Comparison of ENCODE assay signal across 19 cellular contexts in genomic region chr20:5722927-5723326, GRCh38. TPM values are rescaled to one million over a fixed set of nuclear protein-coding genes. Genes with fewer than 3 reads are reported as not detected.
DNase-seq lines count a peak whose midpoint lies in the region; ATAC-seq lines count a peak whose summit lies in the region.
"Had no signal": no experiment of that assay in that cellular context is flagged by ENCODE, and none has a peak within 500 bp of the region (broad histone marks: within the 10 kb centered on the region; RNA-seq: fewer than 3 reads in every experiment).

No MANE protein-coding gene starts in this region.

- peak; percentile 77 for ATAC-seq in stimulated activated naive CD8-positive, alpha-beta T cell treated with anti-CD3 and anti-CD28 coated beads, Interleukin-15, amount 100 ng/mL, for 72 hours
- ATAC-seq in GM18868 (IDR thresholded peaks at IDR 0.05; ENCODE audit: unreplicated experiment) = no peak
- ATAC-seq in HG03097 (IDR thresholded peaks at IDR 0.05; ENCODE audit: low FRiP score, unreplicated experiment) = no peak
- ATAC-seq: GM12878, K562 had no signal

- H3K4me1 Mint-ChIP-seq in immature natural killer cell = no peaks in the 10 kb centered on the region
- peaks cover 32% of the 10 kb centered on the region for H3K4me1 Mint-ChIP-seq in stimulated activated naive CD8-positive, alpha-beta T cell treated with anti-CD3 and anti-CD28 coated beads, Interleukin-15, amount 100 ng/mL, for 72 hours

- peaks cover 0 to 6% (median 0%) of the 10 kb centered on the region in 6 donors for H3K9me3 Mint-ChIP-seq in immature natural killer cell
- H3K9me3 Mint-ChIP-seq in stimulated activated naive CD8-positive, alpha-beta T cell treated with anti-CD3 and anti-CD28 coated beads, Interleukin-15, amount 100 ng/mL, for 72 hours = peaks cover 0 to 6% of the 10 kb centered on the region in 2 donors

- peak; percentile 43 for DNase-seq in activated gamma-delta T cell treated with Interleukin-2 at 50 U/mL for 16 hours
- DNase-seq in activated gamma-delta T cell (lab: John Stamatoyannopoulos, UW) = no peak
- DNase-seq in activated gamma-delta T cell treated with anti-CD3 and anti-CD28 coated beads, Interleukin-2, amount 50 U/mL, for 16 hours (ENCODE audit: low read depth) = peak; percentile 13
- peak; percentile 4 to 22 (median 11) for DNase-seq in immature natural killer cell
- DNase-seq in stimulated activated naive CD8-positive, alpha-beta T cell treated with anti-CD3 and anti-CD28 coated beads, Interleukin-15, amount 100 ng/mL, for 72 hours = peak in 1 of 2 donors; percentile 28
- DNase-seq in HuH-7 (ENCODE audit: low spot score) = no peak
- DNase-seq: AML-193, DND-41, GDM1, GM23248, HCEC 1CT, NCI-H1417, NCI-H187 treated with DMSO at 0.1 percent for 48 hours, NCI-H2171 treated with DMSO at 0.1 percent for 48 hours, NCI-H524 had no signal

- peaks cover 1 to 13% (median 7%) of the 10 kb centered on the region in 3 donors for H3K27me3 Mint-ChIP-seq in immature natural killer cell (ENCODE audit: low read depth in 3 of 3)
- no peaks in the 10 kb centered on the region for H3K27me3 Mint-ChIP-seq in stimulated activated naive CD8-positive, alpha-beta T cell treated with anti-CD3 and anti-CD28 coated beads, Interleukin-15, amount 100 ng/mL, for 72 hours

- peak overlapping the region in 3 of 6 donors; percentile 45 to 48 (median 48) for H3K27ac Mint-ChIP-seq in immature natural killer cell
- H3K27ac Mint-ChIP-seq in stimulated activated naive CD8-positive, alpha-beta T cell treated with anti-CD3 and anti-CD28 coated beads, Interleukin-15, amount 100 ng/mL, for 72 hours = peak overlapping the region in 1 of 2 donors; percentile 89

- peaks cover 0 to 3% (median 3%) of the 10 kb centered on the region in 3 donors for H3K36me3 Mint-ChIP-seq in immature natural killer cell

- no peak overlapping the region for H3K4me3 Mint-ChIP-seq in immature natural killer cell
- H3K4me3 Mint-ChIP-seq in stimulated activated naive CD8-positive, alpha-beta T cell treated with anti-CD3 and anti-CD28 coated beads, Interleukin-15, amount 100 ng/mL, for 72 hours = peak overlapping the region in 1 of 2 donors; percentile 50

RNA-seq across cellular contexts. Expression of gene SHLD1, which starts 27.3 kb away (rescaled TPM):
- 10 to 100 TPM; 22.1 to 29.9 (median 27.0) TPM for polyA plus RNA-seq in immature natural killer cell

Comparison
In these comparisons a context has a peak if more than half of its experiments do, and no peak if none do; other contexts are left out.
1. DNase-seq: peak in activated gamma-delta T cell treated with Interleukin-2 at 50 U/mL for 16 hours (single experiment), activated gamma-delta T cell treated with anti-CD3 and anti-CD28 coated beads, Interleukin-2, amount 50 U/mL, for 16 hours (single experiment) and immature natural killer cell (3 of 3); none in activated gamma-delta T cell (single experiment) and HuH-7 (single experiment).